In the genomic region with DNA sequence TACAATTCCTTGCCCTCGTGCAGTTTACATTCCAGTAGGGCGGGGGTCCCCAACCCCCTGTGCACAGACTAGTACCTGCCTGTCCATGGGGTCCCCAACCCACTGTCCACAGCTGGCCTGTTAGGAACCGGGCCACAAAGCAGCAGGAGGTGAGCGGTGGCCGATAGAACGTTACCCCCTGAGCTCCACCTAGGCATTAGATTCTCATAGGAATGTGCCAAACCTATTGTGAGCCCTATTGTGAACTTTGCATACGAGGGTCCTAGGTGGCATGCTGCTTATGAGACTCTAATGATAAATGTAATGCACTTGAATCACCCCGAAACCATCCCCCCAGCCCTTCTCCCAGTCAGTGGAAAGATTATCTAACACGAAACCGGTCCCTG, we compare ENCODE assay signal across 9 cellular contexts. TPM values are rescaled to one million over a fixed set of nuclear protein-coding genes. Genes with fewer than 3 reads are reported as not detected.
A peak's percentile ranks its signal among the peaks of the same experiment; 100 is the strongest.
DNase-seq lines count a peak whose midpoint lies in the region; ATAC-seq and TF ChIP-seq lines count a peak whose summit lies in the region.
"Had no signal": no experiment of that assay in that cellular context is flagged by ENCODE, and none has a peak within 500 bp of the region (broad histone marks: within the 10 kb centered on the region; RNA-seq: fewer than 3 reads in every experiment).

No MANE protein-coding gene starts in this region.

- TF ChIP-seq EP300 in suprapubic skin (IDR thresholded peaks at IDR 0.05), result no peak

- H3K4me1 ChIP-seq in HUES48 (ENCODE audit: control insufficient read depth, insufficient read depth, low read length) (peaks cover 6% of the 10 kb centered on the region), suprapubic skin (peaks cover 16% of the 10 kb centered on the region)
- no peaks in the 10 kb centered on the region for H3K4me1 ChIP-seq in effector memory CD4-positive, alpha-beta T cell (ENCODE audit: control insufficient read depth, insufficient read depth, low read length, poor library complexity, severe bottlenecking)

- H3K27ac Mint-ChIP-seq in CD4-positive, alpha-beta T cell, result no peak overlapping the region
- H3K27ac Mint-ChIP-seq in activated CD8-positive, alpha-beta T cell treated with anti-CD3 and anti-CD28 coated beads for 36 hours, result peak overlapping the region; percentile 98
- H3K27ac Mint-ChIP-seq in mesothelial cell of epicardium, result peak overlapping the region; percentile 27

- H3K4me3 Mint-ChIP-seq in CD4-positive, alpha-beta T cell, result peak overlapping the region; percentile 86
- H3K4me3 Mint-ChIP-seq in activated CD8-positive, alpha-beta T cell treated with anti-CD3 and anti-CD28 coated beads for 36 hours, result peak overlapping the region; percentile 99
- peak overlapping the region; percentile 99 for H3K4me3 Mint-ChIP-seq in mesothelial cell of epicardium

- no peak overlapping the region for H3K27ac ChIP-seq in CD4-positive, alpha-beta T cell (ENCODE audit: low read depth, low read length)
- no peak overlapping the region for H3K27ac ChIP-seq in HUES48 (ENCODE audit: low read depth, low read length)
- no peak overlapping the region for H3K27ac ChIP-seq in suprapubic skin
- H3K27ac ChIP-seq in effector memory CD4-positive, alpha-beta T cell (ENCODE audit: insufficient read depth, low read length, poor library complexity, severe bottlenecking), result no peak overlapping the region

- no peak for TF ChIP-seq POLR2A in suprapubic skin (IDR thresholded peaks at IDR 0.05)

- H3K9me3 Mint-ChIP-seq in CD4-positive, alpha-beta T cell, result no peaks in the 10 kb centered on the region
- H3K9me3 Mint-ChIP-seq in activated CD8-positive, alpha-beta T cell treated with anti-CD3 and anti-CD28 coated beads for 36 hours, result no peaks in the 10 kb centered on the region
- H3K9me3 Mint-ChIP-seq in mesothelial cell of epicardium, result no peaks in the 10 kb centered on the region

- WGBS in suprapubic skin, result 92% methylated on average over 9 of the region's 10 CpGs

- intact Hi-C loops in CD4-positive, alpha-beta T cell (cut with DNase I, micrococcal nuclease), result loop anchor here (2.0 to 5.0 kb wide), 3 partner anchors 66 to 94 kb away; a partner anchor contains a TSS
- intact Hi-C loops in activated CD8-positive, alpha-beta T cell treated with anti-CD3 and anti-CD28 coated beads for 36 hours (cut with micrococcal nuclease), result no loop called here

- peaks cover 2% of the 10 kb centered on the region; the same call in 1 of the 2 replicates for H3K36me3 ChIP-seq in HUES48 (ENCODE audit: control insufficient read depth, insufficient read depth, low read length)
- H3K36me3 ChIP-seq in suprapubic skin, result no peaks in the 10 kb centered on the region
- no peaks in the 10 kb centered on the region for H3K36me3 ChIP-seq in effector memory CD4-positive, alpha-beta T cell (ENCODE audit: control insufficient read depth, insufficient read depth, low read length)

- no peak for ATAC-seq in CD4-positive, alpha-beta T cell (ENCODE audit: poor library complexity)
- no peak for ATAC-seq in activated CD8-positive, alpha-beta T cell treated with anti-CD3 and anti-CD28 coated beads for 36 hours

- H3K4me3 ChIP-seq in HUES48 (ENCODE audit: low read depth, low read length), result no peak overlapping the region
- no peak overlapping the region for H3K4me3 ChIP-seq in suprapubic skin
- H3K4me3 ChIP-seq in effector memory CD4-positive, alpha-beta T cell (ENCODE audit: insufficient read depth, low read depth, low read length, poor library complexity, severe bottlenecking), result no peak overlapping the region

- H3K9me3 ChIP-seq in CD4-positive, alpha-beta T cell (ENCODE audit: control insufficient read depth, low read length), result no peaks in the 10 kb centered on the region
- H3K9me3 ChIP-seq in HUES48 (ENCODE audit: control insufficient read depth, insufficient read depth, low read length) (no peaks in the 10 kb centered on the region), suprapubic skin (no peaks in the 10 kb centered on the region)
- H3K9me3 ChIP-seq in effector memory CD4-positive, alpha-beta T cell (ENCODE audit: control insufficient read depth, low read length), result no peaks in the 10 kb centered on the region

- 0 out of 2 replicates have a peak overlapping the region, but pooled peaks have one; percentile 5 for H3K9ac ChIP-seq in HUES48 (ENCODE audit: low read depth, low read length)

- H3K36me3 Mint-ChIP-seq in CD4-positive, alpha-beta T cell (ENCODE audit: low read depth), result peaks cover 5% of the 10 kb centered on the region
- peaks cover 6% of the 10 kb centered on the region for H3K36me3 Mint-ChIP-seq in activated CD8-positive, alpha-beta T cell treated with anti-CD3 and anti-CD28 coated beads for 36 hours (ENCODE audit: low read depth)
- no peaks in the 10 kb centered on the region for H3K36me3 Mint-ChIP-seq in mesothelial cell of epicardium

- TF ChIP-seq CTCF in CD4-positive, alpha-beta T cell (IDR thresholded peaks at IDR 0.05), result no peak
- TF ChIP-seq CTCF in activated CD8-positive, alpha-beta T cell treated with anti-CD3 and anti-CD28 coated beads for 36 hours (IDR thresholded peaks at IDR 0.05), result no peak
- no peak for TF ChIP-seq CTCF in mesothelial cell of epicardium (IDR thresholded peaks at IDR 0.05; ENCODE audit: unreplicated experiment)
- TF ChIP-seq CTCF in suprapubic skin (IDR thresholded peaks at IDR 0.05), result no peak

- POLR2A ChIA-PET in CD4-positive, alpha-beta T cell (lab: Charles Lee), result no interaction called here
- POLR2A ChIA-PET in activated CD8-positive, alpha-beta T cell treated with anti-CD3 and anti-CD28 coated beads for 36 hours (lab: Charles Lee), result interaction anchor here (2.2 kb wide), 1 partner anchor 44 kb away, joined by 13 read pairs; a partner anchor contains a TSS

- H3K27me3 ChIP-seq in CD4-positive, alpha-beta T cell (ENCODE audit: control insufficient read depth, insufficient read depth, low read length), result no peaks in the 10 kb centered on the region
- H3K27me3 ChIP-seq in HUES48 (ENCODE audit: control insufficient read depth, insufficient read depth, low read length), result no peaks in the 10 kb centered on the region
- no peaks in the 10 kb centered on the region for H3K27me3 ChIP-seq in suprapubic skin
- no peaks in the 10 kb centered on the region for H3K27me3 ChIP-seq in effector memory CD4-positive, alpha-beta T cell (replicated peaks; ENCODE audit: control insufficient read depth, insufficient read depth, low read length, poor library complexity, severe bottlenecking)

- CTCF ChIA-PET in CD4-positive, alpha-beta T cell (lab: Charles Lee), result no interaction called here
- CTCF ChIA-PET in activated CD8-positive, alpha-beta T cell treated with anti-CD3 and anti-CD28 coated beads for 36 hours (lab: Charles Lee), result interaction anchor here (0.6 to 1.3 kb wide), 2 partner anchors 23 to 192 kb away, joined by 3 read pairs; no protein-coding TSS in a partner anchor

- peaks cover 17% of the 10 kb centered on the region for H3K4me1 Mint-ChIP-seq in CD4-positive, alpha-beta T cell (ENCODE audit: low read depth)
- peaks cover 13% of the 10 kb centered on the region for H3K4me1 Mint-ChIP-seq in activated CD8-positive, alpha-beta T cell treated with anti-CD3 and anti-CD28 coated beads for 36 hours (ENCODE audit: low read depth)
- H3K4me1 Mint-ChIP-seq in mesothelial cell of epicardium, result peaks cover 10% of the 10 kb centered on the region

- DNase-seq in CD4-positive, alpha-beta T cell, result no peak
- DNase-seq in activated CD8-positive, alpha-beta T cell treated with anti-CD3 and anti-CD28 coated beads for 36 hours, result no peak
- DNase-seq in mesothelial cell of epicardium (ENCODE audit: low spot score in 2 of 2, unreplicated experiment in 2 of 2), result no peak
- no peak for DNase-seq in suprapubic skin (ENCODE audit: low spot score in 2 of 2)
- DNase-seq in stimulated activated CD4-positive, alpha-beta T cell treated with anti-CD3 and anti-CD28 coated beads, Interleukin-2, amount 100 ng/mL, for 24 hours, result no peak
- DNase-seq in SKM-1 treated with dmso at 0.1 percent for 144 hours (lab: John Stamatoyannopoulos, UW; ENCODE audit: unreplicated experiment), result no peak
- no peak for DNase-seq in effector memory CD4-positive, alpha-beta T cell
- DNase-seq: H7 had no signal

- no peaks in the 10 kb centered on the region for H3K27me3 Mint-ChIP-seq in CD4-positive, alpha-beta T cell
- no peaks in the 10 kb centered on the region for H3K27me3 Mint-ChIP-seq in activated CD8-positive, alpha-beta T cell treated with anti-CD3 and anti-CD28 coated beads for 36 hours
- no peaks in the 10 kb centered on the region for H3K27me3 Mint-ChIP-seq in mesothelial cell of epicardium (ENCODE audit: low read depth)

RNA-seq across cellular contexts. Expression of a gene that starts 1.5 kb away (rescaled TPM):
- under 1 TPM in 1 of 2 experiments, not detected in 1; 0.56 TPM for total RNA-seq in CD4-positive, alpha-beta T cell
- total RNA-seq in activated CD8-positive, alpha-beta T cell treated with anti-CD3 and anti-CD28 coated beads for 36 hours, result 10 to 100 TPM; 16.4 to 20.4 TPM
- 4.0 to 5.1 TPM (median 5.0 TPM) in 3 replicates for total RNA-seq in mesothelial cell of epicardium
- total RNA-seq in suprapubic skin, result 1 to 10 TPM; 3.5 to 9.1 (median 3.9) TPM

RNA-seq across cellular contexts. Expression of a gene that starts 1.5 kb away (rescaled TPM):
- under 1 TPM; 0.25 to 0.45 TPM for total RNA-seq in CD4-positive, alpha-beta T cell
- total RNA-seq in activated CD8-positive, alpha-beta T cell treated with anti-CD3 and anti-CD28 coated beads for 36 hours, result 10 to 100 TPM; 16.1 to 17.7 TPM
- total RNA-seq in mesothelial cell of epicardium (18.9 to 21.1 TPM (median 19.2 TPM) in 3 replicates), suprapubic skin (10 to 100 TPM; 11.0 to 21.8 (median 18.0) TPM)

RNA-seq across cellular contexts. Expression of a gene that starts 44.0 kb away (rescaled TPM):
- total RNA-seq in CD4-positive, alpha-beta T cell, result 1 to 10 TPM; 4.6 to 6.2 TPM
- total RNA-seq in activated CD8-positive, alpha-beta T cell treated with anti-CD3 and anti-CD28 coated beads for 36 hours, result 10 to 100 TPM; 16.1 to 16.6 TPM
- 115 to 122 TPM (median 118 TPM) in 3 replicates for total RNA-seq in mesothelial cell of epicardium
- total RNA-seq in suprapubic skin, result 10 to 100 TPM in 3 of 4 donors, 1 to 10 TPM in 1; 5.2 to 11.7 (median 11.0) TPM

Comparison
In these comparisons a context has a peak if more than half of its experiments do, and no peak if none do; other contexts are left out.
1. RNA of a gene that starts 1.5 kb away (total RNA-seq): 11.0 to 21.8 TPM in suprapubic skin, 18.9 to 21.1 TPM in mesothelial cell of epicardium and 16.1 to 17.7 TPM in activated CD8-positive, alpha-beta T cell treated with anti-CD3 and anti-CD28 coated beads for 36 hours; 0.25 to 0.45 TPM in CD4-positive, alpha-beta T cell; every median in the first group is over 4 times any median in the second.
2. Peak in every context shown above with its lines, with median percentiles within 50 percentile points of each other: H3K4me3 Mint-ChIP-seq.